ENCODE assay signal across 27 cellular contexts in genomic region chr6:81901589-81901988, GRCh38.
DNase-seq lines count a peak whose midpoint lies in the region; ATAC-seq and TF ChIP-seq lines count a peak whose summit lies in the region.
"Had no signal": no experiment of that assay in that cellular context is flagged by ENCODE, and none has a peak within 500 bp of the region (broad histone marks: within the 10 kb centered on the region; RNA-seq: fewer than 3 reads in every experiment).

No MANE protein-coding gene starts in this region.

- no peak overlapping the region for H3K4me3 ChIP-seq in upper lobe of right lung
- H3K4me3 ChIP-seq: MG63, spleen, vagina had no signal

- ATAC-seq in left cardiac atrium = peak; percentile 92 to 95
- ATAC-seq in omental fat pad (ENCODE audit: low FRiP score) = peak; percentile 32
- peak; percentile 73 for ATAC-seq in upper lobe of right lung
- no peak for ATAC-seq in GM21381 (IDR thresholded peaks at IDR 0.05; ENCODE audit: unreplicated experiment)
- ATAC-seq in GM19452 (IDR thresholded peaks at IDR 0.05; ENCODE audit: unreplicated experiment) = no peak
- ATAC-seq: activated CD8-positive, alpha-beta T cell treated with anti-CD3 and anti-CD28 coated beads, Interleukin-2, amount 10 ng/mL, durations not matched to agents 7 days and 5 days; HCT116 had no signal

- H3K36me3 ChIP-seq in upper lobe of right lung = no peaks in the 10 kb centered on the region
- H3K36me3 ChIP-seq: brain microvascular endothelial cell, MG63, neutrophil, spleen, vagina had no signal

- H3K27me3 ChIP-seq in upper lobe of right lung = no peaks in the 10 kb centered on the region
- H3K27me3 ChIP-seq: brain microvascular endothelial cell, MG63, neutrophil, spleen, vagina had no signal

- H3K4me1 ChIP-seq in upper lobe of right lung = peaks cover 10% of the 10 kb centered on the region
- H3K4me1 ChIP-seq: spleen, vagina had no signal

- DNase-seq in astrocyte of the hippocampus (ENCODE audit: low read depth, low spot score) (peak; percentile 31), left cardiac atrium (peak; percentile 39), omental fat pad (ENCODE audit: low spot score) (no peak), upper lobe of right lung (no peak), NCI-H524 (lab: John Stamatoyannopoulos, UW) (no peak)
- DNase-seq in stimulated activated CD4-positive, alpha-beta T cell treated with anti-CD3 and anti-CD28 coated beads, Interleukin-2, amount 100 ng/mL, for 24 hours = no peak
- DNase-seq: activated CD8-positive, alpha-beta T cell treated with anti-CD3 and anti-CD28 coated beads, Interleukin-2, amount 10 ng/mL, durations not matched to agents 7 days and 5 days; activated effector memory CD4-positive, alpha-beta T cell treated with Interleukin-2 at 50 U/mL for 16 hours; brain microvascular endothelial cell; Caco-2; GDM1; head of caudate nucleus; KBM-7; kidney glomerular epithelial cell; mesendoderm; MG63; NCI-H2029; NCI-H2227 treated with DMSO at 0.1 percent for 48 hours; NCI-H69; spleen; stimulated activated CD4-positive, alpha-beta T cell treated with anti-CD3 and anti-CD28 coated beads, Interleukin-2, amount 100 ng/mL, for 48 hours had no signal

- intact Hi-C loops in left cardiac atrium (cut with DNase I) = no loop called here
- intact Hi-C loops in upper lobe of right lung (cut with DNase I) = no loop called here

- H3K27ac ChIP-seq in upper lobe of right lung = no peak overlapping the region
- H3K27ac ChIP-seq: brain microvascular endothelial cell, C4-2B, neutrophil, spleen, vagina had no signal

- no peak for TF ChIP-seq CTCF in omental fat pad (IDR thresholded peaks at IDR 0.05)
- no peak for TF ChIP-seq CTCF in upper lobe of right lung (IDR thresholded peaks at IDR 0.05)

- H3K9me3 ChIP-seq in upper lobe of right lung = no peaks in the 10 kb centered on the region
- H3K9me3 ChIP-seq: Caco-2, neutrophil, vagina had no signal

Comparison
In these comparisons a context has a peak if more than half of its experiments do, and no peak if none do; other contexts are left out.
1. DNase-seq: peak in astrocyte of the hippocampus (single experiment) and left cardiac atrium (single experiment); none in omental fat pad (single experiment), upper lobe of right lung (single experiment), stimulated activated CD4-positive, alpha-beta T cell treated with anti-CD3 and anti-CD28 coated beads, Interleukin-2, amount 100 ng/mL, for 24 hours (0 of 2) and NCI-H524 (0 of 2).
2. ATAC-seq: peak in left cardiac atrium (2 of 2), omental fat pad (single experiment) and upper lobe of right lung (single experiment); none in GM21381 (single experiment) and GM19452 (single experiment).